1 cellular context compared by ENCODE assay signal in the genomic region with DNA sequence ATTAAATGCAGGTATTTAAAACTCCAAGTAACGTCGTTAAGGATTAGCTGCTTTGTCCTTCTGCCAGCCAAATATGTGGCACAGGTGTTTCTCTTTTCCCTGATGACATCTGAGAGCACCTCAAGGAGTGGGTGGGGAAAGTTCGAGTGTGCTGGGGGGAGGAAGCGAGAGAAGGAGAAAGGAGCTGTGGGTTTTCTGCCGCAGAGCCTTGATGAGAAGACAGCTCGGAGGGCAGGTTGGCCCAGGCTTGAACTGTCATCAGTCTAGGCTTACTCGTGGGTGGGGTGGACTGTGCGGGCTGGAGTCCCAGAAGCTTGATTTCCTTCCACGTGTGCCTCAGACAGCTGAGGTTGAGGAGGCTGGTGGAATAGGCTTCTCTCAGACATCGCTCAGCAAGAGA.
TF ChIP-seq lines count a peak whose summit lies in the region.

No MANE protein-coding gene starts in this region.

TF ChIP-seq in GM23338, 12 proteins besides CTCF, POLR2A, EP300 and RAD21 (continued from another document):
- no peak for TF ChIP-seq ETS1 (IDR thresholded peaks at IDR 0.05)
- no peak for TF ChIP-seq STAT1 (IDR thresholded peaks at IDR 0.05; ENCODE audit: unreplicated experiment)
- no peak for TF ChIP-seq POLR2AphosphoS5 (IDR thresholded peaks at IDR 0.05; ENCODE audit: low read depth)
- TF ChIP-seq NANOG (IDR thresholded peaks at IDR 0.05; ENCODE audit: borderline replicate concordance) = no peak
- no peak for TF ChIP-seq EZH2 (IDR thresholded peaks at IDR 0.05; ENCODE audit: low read depth, unreplicated experiment)
- TF ChIP-seq REST (IDR thresholded peaks at IDR 0.05; ENCODE audit: unreplicated experiment) = no peak
